Comparison of ENCODE assay signal across 9 cellular contexts in the genomic region with DNA sequence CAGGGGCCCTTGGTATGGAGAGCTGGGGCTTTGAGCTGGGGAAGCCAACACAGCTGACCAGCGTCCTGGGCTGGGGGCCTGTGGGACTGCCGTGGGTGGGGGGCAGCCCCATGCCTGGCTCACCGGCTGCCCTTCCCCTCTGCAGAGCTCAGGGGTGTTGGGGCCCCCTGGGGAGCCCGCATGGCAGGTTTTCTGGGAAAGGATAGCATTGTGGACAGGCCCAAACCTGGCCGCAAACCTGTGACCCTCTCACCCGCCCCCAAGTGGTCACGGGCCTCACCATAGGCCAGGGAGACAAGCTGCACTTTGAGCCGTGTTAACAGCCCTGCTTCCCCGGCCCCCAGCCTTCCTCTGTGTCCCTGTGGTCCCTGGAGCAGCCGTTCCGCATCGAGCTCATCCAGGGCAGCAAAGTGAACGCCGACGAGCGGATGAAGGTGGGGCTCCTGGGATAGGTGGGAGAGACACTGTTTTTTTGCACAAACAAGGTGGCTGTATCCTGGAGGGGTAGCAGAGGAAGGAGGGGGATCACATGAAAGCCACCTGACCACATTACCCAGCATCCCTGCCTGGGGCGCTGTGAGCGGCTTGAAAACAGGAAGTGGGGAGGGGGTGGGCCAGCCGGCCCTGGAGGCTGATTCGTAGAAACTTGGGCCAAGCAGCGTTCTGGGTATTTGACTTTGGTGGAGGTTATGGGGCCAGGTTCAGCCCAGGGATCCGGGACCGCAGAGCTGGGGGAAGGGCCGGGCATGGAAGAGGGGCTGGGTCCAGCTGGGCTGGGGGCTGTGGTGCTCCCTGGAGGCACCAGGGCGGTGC.
DNase-seq lines count a peak whose midpoint lies in the region; ATAC-seq and TF ChIP-seq lines count a peak whose summit lies in the region.
"Had no signal": no experiment of that assay in that cellular context is flagged by ENCODE, and none has a peak within 500 bp of the region (broad histone marks: within the 10 kb centered on the region; RNA-seq: fewer than 3 reads in every experiment).

No MANE protein-coding gene starts in this region.

- peak; percentile 91 for DNase-seq in GM13977 (ENCODE audit: low spot score)
- DNase-seq in WTC11 (ENCODE audit: low spot score), result peak; percentile 62
- DNase-seq in stimulated activated effector memory CD8-positive, alpha-beta T cell treated with anti-CD3 and anti-CD28 coated beads, Interleukin-12 subunit alpha, Interleukin-12 subunit beta, amount 100 ng/mL, for 72 hours (ENCODE audit: low spot score in 2 of 2), result peak; percentile 65 to 91
- no peak for DNase-seq in NCI-H187 (lab: John Stamatoyannopoulos, UW)
- no peak for DNase-seq in NCI-H774 (lab: John Stamatoyannopoulos, UW)

- ATAC-seq in HG03108 (IDR thresholded peaks at IDR 0.05; ENCODE audit: unreplicated experiment) (peak; percentile 64), WTC11 (peak; percentile 15)
- ATAC-seq in stimulated activated effector memory CD8-positive, alpha-beta T cell treated with anti-CD3 and anti-CD28 coated beads, Interleukin-12 subunit alpha, Interleukin-12 subunit beta, amount 100 ng/mL, for 72 hours, result peak; percentile 80

- peak overlapping the region; percentile 19 for H3K27ac ChIP-seq in cingulate gyrus (ENCODE audit: low read depth, low read length)
- H3K27ac ChIP-seq in mucosa of rectum (ENCODE audit: low read depth in 2 of 2, low read length in 2 of 2), result peak overlapping the region; percentile 60 to 77
- H3K27ac ChIP-seq: parathyroid adenoma had no signal

- H3K4me3 Mint-ChIP-seq in WTC11, result peak overlapping the region; percentile 41; the same call in 1 of the 2 replicates
- H3K4me3 Mint-ChIP-seq in stimulated activated effector memory CD8-positive, alpha-beta T cell treated with anti-CD3 and anti-CD28 coated beads, Interleukin-12 subunit alpha, Interleukin-12 subunit beta, amount 100 ng/mL, for 72 hours, result peak overlapping the region; percentile 82

- H3K36me3 ChIP-seq in mucosa of rectum (ENCODE audit: control insufficient read depth in 2 of 2, insufficient read depth in 2 of 2, low read length in 2 of 2), result peaks cover 0 to 13% of the 10 kb centered on the region in 2 donors

- CTCF ChIA-PET in WTC11 (lab: Charles Lee), result interaction anchor here (0.8 to 6.4 kb wide), 15 partner anchors 9 to 620 kb away, joined by 3 to 163 read pairs (median 3); partner anchors contain the start of gene PIK3CD

- peak overlapping the region; percentile 96 for H3K27ac Mint-ChIP-seq in WTC11
- H3K27ac Mint-ChIP-seq in stimulated activated effector memory CD8-positive, alpha-beta T cell treated with anti-CD3 and anti-CD28 coated beads, Interleukin-12 subunit alpha, Interleukin-12 subunit beta, amount 100 ng/mL, for 72 hours, result peak overlapping the region; percentile 97

- peak overlapping the region in 1 of 2 donors; percentile 57 for H3K4me3 ChIP-seq in mucosa of rectum (ENCODE audit: low read length in 2 of 2)

- TF ChIP-seq CTCF in GM13977 (IDR thresholded peaks at IDR 0.05; ENCODE audit: extremely low read depth, insufficient read depth, missing control alignments) (no peak), WTC11 (IDR thresholded peaks at IDR 0.05) (no peak)

- peak overlapping the region; percentile 39 to 41 for H3K9ac ChIP-seq in mucosa of rectum (ENCODE audit: low read depth in 1 of 2, low read length in 2 of 2)
- H3K9ac ChIP-seq: parathyroid adenoma had no signal

- no peaks in the 10 kb centered on the region; the same call in 1 of the 2 replicates for H3K27me3 Mint-ChIP-seq in WTC11 (ENCODE audit: low read depth)

- H3K9me3 Mint-ChIP-seq in WTC11, result no peaks in the 10 kb centered on the region
- H3K9me3 Mint-ChIP-seq in stimulated activated effector memory CD8-positive, alpha-beta T cell treated with anti-CD3 and anti-CD28 coated beads, Interleukin-12 subunit alpha, Interleukin-12 subunit beta, amount 100 ng/mL, for 72 hours, result no peaks in the 10 kb centered on the region

- H3K4me1 Mint-ChIP-seq in WTC11, result peaks cover 43% of the 10 kb centered on the region
- H3K4me1 Mint-ChIP-seq in stimulated activated effector memory CD8-positive, alpha-beta T cell treated with anti-CD3 and anti-CD28 coated beads, Interleukin-12 subunit alpha, Interleukin-12 subunit beta, amount 100 ng/mL, for 72 hours, result peaks cover 64% of the 10 kb centered on the region

- in situ Hi-C loops in GM13977 (cut with MboI; ENCODE audit: low pct_unique_long_range_greater_than_20kb, low sequenced_read_pairs, unreplicated experiment), result no loop called here

- peaks cover 6 to 12% of the 10 kb centered on the region in 2 donors for H3K4me1 ChIP-seq in mucosa of rectum (ENCODE audit: control insufficient read depth in 2 of 2, insufficient read depth in 2 of 2, low read length in 2 of 2)
- H3K4me1 ChIP-seq: parathyroid adenoma had no signal

- POLR2A ChIA-PET in WTC11 (lab: Charles Lee), result no interaction called here

- no peaks in the 10 kb centered on the region for H3K9me3 ChIP-seq in mucosa of rectum (ENCODE audit: control insufficient read depth in 2 of 2, low read length in 2 of 2)

- 0 out of 2 replicates have a peak, but pooled peaks cover 3% of the 10 kb centered on the region for H3K36me3 Mint-ChIP-seq in WTC11
- H3K36me3 Mint-ChIP-seq in stimulated activated effector memory CD8-positive, alpha-beta T cell treated with anti-CD3 and anti-CD28 coated beads, Interleukin-12 subunit alpha, Interleukin-12 subunit beta, amount 100 ng/mL, for 72 hours, result peaks cover 100% of the 10 kb centered on the region

- H3K27me3 ChIP-seq in mucosa of rectum (ENCODE audit: control insufficient read depth in 2 of 2, insufficient read depth in 2 of 2, low read length in 2 of 2), result no peaks in the 10 kb centered on the region

TF ChIP-seq in WTC11, 78 proteins besides CTCF, POLR2A, EP300 and RAD21 (continues in another document):
- TF ChIP-seq FOXP1 (CRISPR knock-in tag; IDR thresholded peaks at IDR 0.05; ENCODE audit: borderline replicate concordance) (peak; percentile 67; the same call in 1 of the 2 replicates), FOXK1 (CRISPR knock-in tag; IDR thresholded peaks at IDR 0.05) (peak; percentile 81; the same call in 1 of the 2 replicates), NR2C2 (CRISPR knock-in tag; IDR thresholded peaks at IDR 0.05) (no peak), TCF7 (CRISPR knock-in tag; IDR thresholded peaks at IDR 0.05; ENCODE audit: low read depth) (0 out of 2 replicates have a peak, but pooled peaks have one; percentile 28), MXD4 (CRISPR knock-in tag; IDR thresholded peaks at IDR 0.05; ENCODE audit: borderline replicate concordance) (no peak), SP1 (CRISPR knock-in tag; conservative IDR thresholded peaks at IDR 0.05) (0 out of 2 replicates have a peak, but pooled peaks have one; percentile 38), GABPB1 (CRISPR knock-in tag; IDR thresholded peaks at IDR 0.05) (peak; percentile 39; the same call in 1 of the 2 replicates), ZNF423 (CRISPR knock-in tag; IDR thresholded peaks at IDR 0.05) (0 out of 2 replicates have a peak, but pooled peaks have one; percentile 9)
- TF ChIP-seq, protein P1, sequence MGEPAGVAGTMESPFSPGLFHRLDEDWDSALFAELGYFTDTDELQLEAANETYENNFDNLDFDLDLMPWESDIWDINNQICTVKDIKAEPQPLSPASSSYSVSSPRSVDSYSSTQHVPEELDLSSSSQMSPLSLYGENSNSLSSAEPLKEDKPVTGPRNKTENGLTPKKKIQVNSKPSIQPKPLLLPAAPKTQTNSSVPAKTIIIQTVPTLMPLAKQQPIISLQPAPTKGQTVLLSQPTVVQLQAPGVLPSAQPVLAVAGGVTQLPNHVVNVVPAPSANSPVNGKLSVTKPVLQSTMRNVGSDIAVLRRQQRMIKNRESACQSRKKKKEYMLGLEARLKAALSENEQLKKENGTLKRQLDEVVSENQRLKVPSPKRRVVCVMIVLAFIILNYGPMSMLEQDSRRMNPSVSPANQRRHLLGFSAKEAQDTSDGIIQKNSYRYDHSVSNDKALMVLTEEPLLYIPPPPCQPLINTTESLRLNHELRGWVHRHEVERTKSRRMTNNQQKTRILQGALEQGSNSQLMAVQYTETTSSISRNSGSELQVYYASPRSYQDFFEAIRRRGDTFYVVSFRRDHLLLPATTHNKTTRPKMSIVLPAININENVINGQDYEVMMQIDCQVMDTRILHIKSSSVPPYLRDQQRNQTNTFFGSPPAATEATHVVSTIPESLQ (CRISPR knock-in tag; IDR thresholded peaks at IDR 0.05), result no peak
- TF ChIP-seq, protein P2, sequence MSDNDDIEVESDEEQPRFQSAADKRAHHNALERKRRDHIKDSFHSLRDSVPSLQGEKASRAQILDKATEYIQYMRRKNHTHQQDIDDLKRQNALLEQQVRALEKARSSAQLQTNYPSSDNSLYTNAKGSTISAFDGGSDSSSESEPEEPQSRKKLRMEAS (CRISPR knock-in tag; IDR thresholded peaks at IDR 0.05), result 0 out of 2 replicates have a peak, but pooled peaks have one; percentile 47
- TF ChIP-seq, protein P3, sequence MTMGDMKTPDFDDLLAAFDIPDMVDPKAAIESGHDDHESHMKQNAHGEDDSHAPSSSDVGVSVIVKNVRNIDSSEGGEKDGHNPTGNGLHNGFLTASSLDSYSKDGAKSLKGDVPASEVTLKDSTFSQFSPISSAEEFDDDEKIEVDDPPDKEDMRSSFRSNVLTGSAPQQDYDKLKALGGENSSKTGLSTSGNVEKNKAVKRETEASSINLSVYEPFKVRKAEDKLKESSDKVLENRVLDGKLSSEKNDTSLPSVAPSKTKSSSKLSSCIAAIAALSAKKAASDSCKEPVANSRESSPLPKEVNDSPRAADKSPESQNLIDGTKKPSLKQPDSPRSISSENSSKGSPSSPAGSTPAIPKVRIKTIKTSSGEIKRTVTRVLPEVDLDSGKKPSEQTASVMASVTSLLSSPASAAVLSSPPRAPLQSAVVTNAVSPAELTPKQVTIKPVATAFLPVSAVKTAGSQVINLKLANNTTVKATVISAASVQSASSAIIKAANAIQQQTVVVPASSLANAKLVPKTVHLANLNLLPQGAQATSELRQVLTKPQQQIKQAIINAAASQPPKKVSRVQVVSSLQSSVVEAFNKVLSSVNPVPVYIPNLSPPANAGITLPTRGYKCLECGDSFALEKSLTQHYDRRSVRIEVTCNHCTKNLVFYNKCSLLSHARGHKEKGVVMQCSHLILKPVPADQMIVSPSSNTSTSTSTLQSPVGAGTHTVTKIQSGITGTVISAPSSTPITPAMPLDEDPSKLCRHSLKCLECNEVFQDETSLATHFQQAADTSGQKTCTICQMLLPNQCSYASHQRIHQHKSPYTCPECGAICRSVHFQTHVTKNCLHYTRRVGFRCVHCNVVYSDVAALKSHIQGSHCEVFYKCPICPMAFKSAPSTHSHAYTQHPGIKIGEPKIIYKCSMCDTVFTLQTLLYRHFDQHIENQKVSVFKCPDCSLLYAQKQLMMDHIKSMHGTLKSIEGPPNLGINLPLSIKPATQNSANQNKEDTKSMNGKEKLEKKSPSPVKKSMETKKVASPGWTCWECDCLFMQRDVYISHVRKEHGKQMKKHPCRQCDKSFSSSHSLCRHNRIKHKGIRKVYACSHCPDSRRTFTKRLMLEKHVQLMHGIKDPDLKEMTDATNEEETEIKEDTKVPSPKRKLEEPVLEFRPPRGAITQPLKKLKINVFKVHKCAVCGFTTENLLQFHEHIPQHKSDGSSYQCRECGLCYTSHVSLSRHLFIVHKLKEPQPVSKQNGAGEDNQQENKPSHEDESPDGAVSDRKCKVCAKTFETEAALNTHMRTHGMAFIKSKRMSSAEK (CRISPR knock-in tag; IDR thresholded peaks at IDR 0.05; ENCODE audit: borderline replicate concordance), result peak; percentile 74; the same call in 1 of the 2 replicates

Comparison
In these comparisons a context has a peak if more than half of its experiments do, and no peak if none do; other contexts are left out.
1. DNase-seq: peak in GM13977 (single experiment), WTC11 (single experiment) and stimulated activated effector memory CD8-positive, alpha-beta T cell treated with anti-CD3 and anti-CD28 coated beads, Interleukin-12 subunit alpha, Interleukin-12 subunit beta, amount 100 ng/mL, for 72 hours (2 of 2); none in NCI-H187 (0 of 2) and NCI-H774 (single experiment).
2. ATAC-seq: peak in every context shown above with its lines; median percentile 80 in stimulated activated effector memory CD8-positive, alpha-beta T cell treated with anti-CD3 and anti-CD28 coated beads, Interleukin-12 subunit alpha, Interleukin-12 subunit beta, amount 100 ng/mL, for 72 hours; 64 in HG03108; 15 in WTC11.